In genomic region chr11:119479685-119480275, GRCh38 we compare ENCODE assay signal across 8 cellular contexts. TPM values are rescaled to one million over a fixed set of nuclear protein-coding genes. Genes with fewer than 3 reads are reported as not detected.
DNase-seq lines count a peak whose midpoint lies in the region; ATAC-seq and TF ChIP-seq lines count a peak whose summit lies in the region.

No MANE protein-coding gene starts in this region.

- no peaks in the 10 kb centered on the region for H3K9me3 ChIP-seq in colonic mucosa

- H3K4me3 ChIP-seq in WI38 (ENCODE audit: low read depth, low read length) (no peak overlapping the region), colonic mucosa (no peak overlapping the region)

- H3K36me3 ChIP-seq in colonic mucosa: no peaks in the 10 kb centered on the region

- no peaks in the 10 kb centered on the region for H3K27me3 ChIP-seq in colonic mucosa

- peak; percentile 49 for DNase-seq in HT-29 (ENCODE audit: low spot score)
- peak; percentile 76 for DNase-seq in islet precursor cell
- no peak for DNase-seq in activated CD4-positive, alpha-beta T cell treated with anti-CD3 and anti-CD28 coated beads for 48 hours
- DNase-seq in colonic mucosa: no peak
- DNase-seq in cerebellum (ENCODE audit: low spot score): no peak

- no peaks in the 10 kb centered on the region for H3K4me1 ChIP-seq in colonic mucosa

- H3K27ac ChIP-seq in C4-2B (no peak overlapping the region), colonic mucosa (no peak overlapping the region)

- H3K9ac ChIP-seq in colonic mucosa (ENCODE audit: low read depth in 2 of 2, low read length in 2 of 2): no peak overlapping the region

- peak; percentile 68 for TF ChIP-seq CTCF in C4-2B (conservative IDR thresholded peaks at IDR 0.05)
- TF ChIP-seq CTCF in WI38 (IDR thresholded peaks at IDR 0.05; ENCODE audit: low read depth, low read length): peak; percentile 60
- TF ChIP-seq CTCF in colonic mucosa (IDR thresholded peaks at IDR 0.05): no peak

- intact Hi-C loops in colonic mucosa (cut with DNase I): loop anchor here (5.0 kb wide), 2 partner anchors 53 to 628 kb away; no protein-coding TSS in a partner anchor

- ATAC-seq in GM18502 (IDR thresholded peaks at IDR 0.05; ENCODE audit: poor library complexity, unreplicated experiment): no peak

RNA-seq across cellular contexts. Expression of gene THY1, which starts 56.8 kb away (rescaled TPM):
- total RNA-seq in HT-29 (2014; rRNA removed; shearing (Covaris generic)): 0.18 and 0.25 TPM in 2 replicates
- total RNA-seq in colonic mucosa (1 to 10 TPM; 6.6 to 6.9 TPM), cerebellum (22.5 TPM)

Comparison
In these comparisons a context has a peak if more than half of its experiments do, and no peak if none do; other contexts are left out.
1. DNase-seq: peak in HT-29 (single experiment) and islet precursor cell (single experiment); none in activated CD4-positive, alpha-beta T cell treated with anti-CD3 and anti-CD28 coated beads for 48 hours (single experiment), colonic mucosa (single experiment) and cerebellum (single experiment).